ENCODE assay signal across 15 cellular contexts in genomic region chr3:114323546-114324254, GRCh38. TPM values are rescaled to one million over a fixed set of nuclear protein-coding genes. Genes with fewer than 3 reads are reported as not detected.
DNase-seq lines count a peak whose midpoint lies in the region; ATAC-seq, FAIRE-seq and TF ChIP-seq lines count a peak whose summit lies in the region.
"Had no signal": no experiment of that assay in that cellular context is flagged by ENCODE, and none has a peak within 500 bp of the region (broad histone marks: within the 10 kb centered on the region; RNA-seq: fewer than 3 reads in every experiment).

No MANE protein-coding gene starts in this region.

- intact Hi-C loops in left cardiac atrium (cut with DNase I), result no loop called here

- FAIRE-seq in GM12892 (lab: Jason Lieb, UNC), result no peak
- FAIRE-seq: kidney had no signal

- no peak for TF ChIP-seq POLR2A in GM12892 (IDR thresholded peaks at IDR 0.05; ENCODE audit: low read depth, low read length)

- DNase-seq in DMS53 treated with DMSO at 0.1 percent for 48 hours (lab: John Stamatoyannopoulos, UW; ENCODE audit: unreplicated experiment) (peak; percentile 52), kidney tubule cell (ENCODE audit: low spot score) (peak; percentile 31), left cardiac atrium (no peak), GM12892 (ENCODE audit: insufficient read length) (no peak), NCI-H446 (lab: John Stamatoyannopoulos, UW) (no peak)
- no peak for DNase-seq in activated CD4-positive, alpha-beta T cell treated with anti-CD3 and anti-CD28 coated beads, Interleukin-2, amount 50 U/mL, for 4 hours
- DNase-seq: H7, kidney, NCI-H1417, NCI-H524 had no signal

- ATAC-seq in GM19452 (IDR thresholded peaks at IDR 0.05; ENCODE audit: unreplicated experiment) (peak; percentile 75), HG03558 (IDR thresholded peaks at IDR 0.05; ENCODE audit: extremely low read depth, unreplicated experiment) (peak; percentile 46), left cardiac atrium (no peak)
- ATAC-seq: sciatic nerve had no signal

RNA-seq across cellular contexts. Expression of gene TIGIT, which starts 29.9 kb away (rescaled TPM):
- total RNA-seq in left cardiac atrium, result under 1 TPM in 1 of 2 donors, not detected in 1; 0.13 TPM
- polyA plus RNA-seq in GM12892 (2012; ENCODE audit: missing spikeins), result 10.9 TPM
- total RNA-seq: glomerular endothelial cell, H7, RPMI7951 had no signal

Comparison
In these comparisons a context has a peak if more than half of its experiments do, and no peak if none do; other contexts are left out.
1. DNase-seq: peak in DMS53 treated with DMSO at 0.1 percent for 48 hours (single experiment) and kidney tubule cell (single experiment); none in left cardiac atrium (single experiment), GM12892 (single experiment), activated CD4-positive, alpha-beta T cell treated with anti-CD3 and anti-CD28 coated beads, Interleukin-2, amount 50 U/mL, for 4 hours (0 of 2) and NCI-H446 (0 of 2).
2. ATAC-seq: peak in GM19452 (single experiment) and HG03558 (single experiment); none in left cardiac atrium (0 of 2).